In genomic region chr11:34565417-34566208, GRCh38 we compare ENCODE assay signal across 9 cellular contexts. TPM values are rescaled to one million over a fixed set of nuclear protein-coding genes. Genes with fewer than 3 reads are reported as not detected.
A peak's percentile ranks its signal among the peaks of the same experiment; 100 is the strongest.
DNase-seq lines count a peak whose midpoint lies in the region; TF ChIP-seq lines count a peak whose summit lies in the region.
"Had no signal": no experiment of that assay in that cellular context is flagged by ENCODE, and none has a peak within 500 bp of the region (broad histone marks: within the 10 kb centered on the region; RNA-seq: fewer than 3 reads in every experiment).

No MANE protein-coding gene starts in this region.

- H3K4me1 ChIP-seq in esophagus muscularis mucosa (no peaks in the 10 kb centered on the region), left ventricle myocardium inferior (no peaks in the 10 kb centered on the region)

- no peak overlapping the region for H3K27ac ChIP-seq in esophagus muscularis mucosa (replicated peaks in 1 of 4)
- H3K27ac ChIP-seq in left ventricle myocardium inferior (replicated peaks) = no peak overlapping the region

- 90% methylated on average over 2 of the region's 2 CpGs for WGBS in esophagus muscularis mucosa

- H3K9me3 ChIP-seq in esophagus muscularis mucosa = no peaks in the 10 kb centered on the region
- no peaks in the 10 kb centered on the region for H3K9me3 ChIP-seq in left ventricle myocardium inferior (replicated peaks)

- intact Hi-C loops in esophagus muscularis mucosa (cut with DNase I) (no loop called here), left ventricle myocardium inferior (cut with micrococcal nuclease) (no loop called here), head of caudate nucleus (cut with DNase I) (no loop called here)

- TF ChIP-seq EP300 in esophagus muscularis mucosa (IDR thresholded peaks at IDR 0.05) = no peak

- H3K27me3 ChIP-seq in esophagus muscularis mucosa (peaks cover 0 to 10% (median 0%) of the 10 kb centered on the region in 4 donors), left ventricle myocardium inferior (ENCODE audit: low read depth) (peaks cover 51% of the 10 kb centered on the region)

- no peaks in the 10 kb centered on the region for H3K36me3 ChIP-seq in esophagus muscularis mucosa
- H3K36me3 ChIP-seq in left ventricle myocardium inferior = no peaks in the 10 kb centered on the region

- DNase-seq in AG10803 (ENCODE audit: low read depth) (no peak), GM20000 (ENCODE audit: low spot score) (peak; percentile 50), RKO (ENCODE audit: low spot score) (peak; percentile 7), foreskin fibroblast (no peak), esophagus muscularis mucosa (ENCODE audit: extremely low spot score) (no peak), left ventricle myocardium inferior (no peak), head of caudate nucleus (no peak), glomerular visceral epithelial cell (ENCODE audit: extremely low spot score) (no peak)
- DNase-seq: islet precursor cell had no signal

- peak; percentile 21 for TF ChIP-seq CTCF in AG10803 (conservative IDR thresholded peaks at IDR 0.05; ENCODE audit: low read length)
- peak; percentile 40 for TF ChIP-seq CTCF in GM20000 (IDR thresholded peaks at IDR 0.05; ENCODE audit: extremely low read depth, missing control alignments)
- TF ChIP-seq CTCF in foreskin fibroblast (IDR thresholded peaks at IDR 0.05; ENCODE audit: low read depth, low read length) = peak; percentile 23
- TF ChIP-seq CTCF in esophagus muscularis mucosa (IDR thresholded peaks at IDR 0.05) = no peak
- no peak for TF ChIP-seq CTCF in left ventricle myocardium inferior (IDR thresholded peaks at IDR 0.05; ENCODE audit: borderline replicate concordance)

- TF ChIP-seq POLR2A in esophagus muscularis mucosa (IDR thresholded peaks at IDR 0.05; ENCODE audit: low read depth) = no peak

- no peak overlapping the region for H3K4me3 ChIP-seq in AG10803 (ENCODE audit: low read length)
- H3K4me3 ChIP-seq in foreskin fibroblast (ENCODE audit: low read depth in 1 of 2, low read length in 2 of 2) = no peak overlapping the region
- H3K4me3 ChIP-seq in esophagus muscularis mucosa = no peak overlapping the region
- no peak overlapping the region for H3K4me3 ChIP-seq in left ventricle myocardium inferior

RNA-seq across cellular contexts. Expression of gene ELF5, which starts 52.0 kb away (rescaled TPM):
- not detected for total RNA-seq in esophagus muscularis mucosa
- total RNA-seq in left ventricle myocardium inferior = not detected

RNA-seq across cellular contexts. Expression of gene EHF, which starts 55.3 kb away (rescaled TPM):
- total RNA-seq in esophagus muscularis mucosa (under 1 TPM in 2 of 4 donors, not detected in 2; 0.42 to 0.52 TPM), left ventricle myocardium inferior (1.6 TPM)

Comparison
In these comparisons a context has a peak if more than half of its experiments do, and no peak if none do; other contexts are left out.
1. DNase-seq: peak in GM20000 (single experiment) and RKO (single experiment); none in AG10803 (single experiment), foreskin fibroblast (0 of 2), esophagus muscularis mucosa (single experiment), left ventricle myocardium inferior (single experiment), head of caudate nucleus (0 of 42) and glomerular visceral epithelial cell (single experiment).
2. CTCF ChIP-seq: peak in AG10803 (single experiment), GM20000 (single experiment) and foreskin fibroblast (single experiment); none in esophagus muscularis mucosa (0 of 3) and left ventricle myocardium inferior (single experiment).